In genomic region chr2:191670076-191670475, GRCh38 we compare ENCODE assay signal across 1 cellular context.
TF ChIP-seq lines count a peak whose summit lies in the region.

No MANE protein-coding gene starts in this region.

TF ChIP-seq in GM12878, 131 proteins besides CTCF, POLR2A, EP300 and RAD21 (continued from another document):
- no peak for TF ChIP-seq TCF12 (IDR thresholded peaks at IDR 0.05; ENCODE audit: low read depth, low read length)
- no peak for TF ChIP-seq HCFC1 (IDR thresholded peaks at IDR 0.05; ENCODE audit: low read length)
- TF ChIP-seq NFXL1 (IDR thresholded peaks at IDR 0.05; ENCODE audit: borderline replicate concordance), result no peak
- TF ChIP-seq POLR2AphosphoS2 (IDR thresholded peaks at IDR 0.05; ENCODE audit: low read depth, low read length), result no peak
- TF ChIP-seq ZNF622 (IDR thresholded peaks at IDR 0.05), result no peak
- 0 out of 4 replicates have a peak, but pooled peaks have one; percentile 12 to 15 for TF ChIP-seq IKZF2 (IDR thresholded peaks at IDR 0.05)
- TF ChIP-seq, protein P1, sequence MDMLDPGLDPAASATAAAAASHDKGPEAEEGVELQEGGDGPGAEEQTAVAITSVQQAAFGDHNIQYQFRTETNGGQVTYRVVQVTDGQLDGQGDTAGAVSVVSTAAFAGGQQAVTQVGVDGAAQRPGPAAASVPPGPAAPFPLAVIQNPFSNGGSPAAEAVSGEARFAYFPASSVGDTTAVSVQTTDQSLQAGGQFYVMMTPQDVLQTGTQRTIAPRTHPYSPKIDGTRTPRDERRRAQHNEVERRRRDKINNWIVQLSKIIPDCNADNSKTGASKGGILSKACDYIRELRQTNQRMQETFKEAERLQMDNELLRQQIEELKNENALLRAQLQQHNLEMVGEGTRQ (IDR thresholded peaks at IDR 0.05; ENCODE audit: borderline replicate concordance, low read depth, low read length), result no peak
- peak in 1 of 2 experiments; percentile 26; a peak in 1 of 4 replicates for TF ChIP-seq ETV6 (conservative IDR thresholded peaks at IDR 0.05 in 1 of 2, IDR thresholded peaks at IDR 0.05 in 1 of 2; ENCODE audit: borderline replicate concordance in 1 of 2, low read depth in 1 of 2)
- TF ChIP-seq, protein P2, sequence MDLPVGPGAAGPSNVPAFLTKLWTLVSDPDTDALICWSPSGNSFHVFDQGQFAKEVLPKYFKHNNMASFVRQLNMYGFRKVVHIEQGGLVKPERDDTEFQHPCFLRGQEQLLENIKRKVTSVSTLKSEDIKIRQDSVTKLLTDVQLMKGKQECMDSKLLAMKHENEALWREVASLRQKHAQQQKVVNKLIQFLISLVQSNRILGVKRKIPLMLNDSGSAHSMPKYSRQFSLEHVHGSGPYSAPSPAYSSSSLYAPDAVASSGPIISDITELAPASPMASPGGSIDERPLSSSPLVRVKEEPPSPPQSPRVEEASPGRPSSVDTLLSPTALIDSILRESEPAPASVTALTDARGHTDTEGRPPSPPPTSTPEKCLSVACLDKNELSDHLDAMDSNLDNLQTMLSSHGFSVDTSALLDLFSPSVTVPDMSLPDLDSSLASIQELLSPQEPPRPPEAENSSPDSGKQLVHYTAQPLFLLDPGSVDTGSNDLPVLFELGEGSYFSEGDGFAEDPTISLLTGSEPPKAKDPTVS (IDR thresholded peaks at IDR 0.05; ENCODE audit: low read depth, low read length), result no peak
- TF ChIP-seq EED (IDR thresholded peaks at IDR 0.05; ENCODE audit: low read depth), result peak; percentile 64
- TF ChIP-seq POU2F2 (IDR thresholded peaks at IDR 0.05; ENCODE audit: borderline replicate concordance, low read depth, low read length), result no peak
- TF ChIP-seq ZNF274 (IDR thresholded peaks at IDR 0.05; ENCODE audit: insufficient read depth, insufficient read length), result no peak
- TF ChIP-seq NR2C2 (IDR thresholded peaks at IDR 0.05; ENCODE audit: borderline replicate concordance, control insufficient read depth, insufficient read length, low read depth), result no peak
- no peak for TF ChIP-seq FOS (IDR thresholded peaks at IDR 0.05; ENCODE audit: borderline replicate concordance, extremely low read depth, insufficient read length)
- TF ChIP-seq KAT2A (conservative IDR thresholded peaks at IDR 0.05; ENCODE audit: control insufficient read depth, low read depth, low read length), result no peak
- peak; percentile 45; the same call in 1 of the 2 replicates for TF ChIP-seq PAX5 (IDR thresholded peaks at IDR 0.05; ENCODE audit: borderline replicate concordance, low read depth, low read length)
- TF ChIP-seq KLF5 (IDR thresholded peaks at IDR 0.05; ENCODE audit: partially characterized antibody), result no peak
- peak; percentile 79 for TF ChIP-seq JUNB (IDR thresholded peaks at IDR 0.05)
- no peak for TF ChIP-seq ZBTB11 (CRISPR knock-in tag; IDR thresholded peaks at IDR 0.05)
- TF ChIP-seq, protein P3, sequence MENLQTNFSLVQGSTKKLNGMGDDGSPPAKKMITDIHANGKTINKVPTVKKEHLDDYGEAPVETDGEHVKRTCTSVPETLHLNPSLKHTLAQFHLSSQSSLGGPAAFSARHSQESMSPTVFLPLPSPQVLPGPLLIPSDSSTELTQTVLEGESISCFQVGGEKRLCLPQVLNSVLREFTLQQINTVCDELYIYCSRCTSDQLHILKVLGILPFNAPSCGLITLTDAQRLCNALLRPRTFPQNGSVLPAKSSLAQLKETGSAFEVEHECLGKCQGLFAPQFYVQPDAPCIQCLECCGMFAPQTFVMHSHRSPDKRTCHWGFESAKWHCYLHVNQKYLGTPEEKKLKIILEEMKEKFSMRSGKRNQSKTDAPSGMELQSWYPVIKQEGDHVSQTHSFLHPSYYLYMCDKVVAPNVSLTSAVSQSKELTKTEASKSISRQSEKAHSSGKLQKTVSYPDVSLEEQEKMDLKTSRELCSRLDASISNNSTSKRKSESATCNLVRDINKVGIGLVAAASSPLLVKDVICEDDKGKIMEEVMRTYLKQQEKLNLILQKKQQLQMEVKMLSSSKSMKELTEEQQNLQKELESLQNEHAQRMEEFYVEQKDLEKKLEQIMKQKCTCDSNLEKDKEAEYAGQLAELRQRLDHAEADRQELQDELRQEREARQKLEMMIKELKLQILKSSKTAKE (IDR thresholded peaks at IDR 0.05; ENCODE audit: low read depth, poor library complexity, severe bottlenecking), result no peak
- no peak for TF ChIP-seq CREB1 (IDR thresholded peaks at IDR 0.05; ENCODE audit: low read depth)
- TF ChIP-seq, protein P4, sequence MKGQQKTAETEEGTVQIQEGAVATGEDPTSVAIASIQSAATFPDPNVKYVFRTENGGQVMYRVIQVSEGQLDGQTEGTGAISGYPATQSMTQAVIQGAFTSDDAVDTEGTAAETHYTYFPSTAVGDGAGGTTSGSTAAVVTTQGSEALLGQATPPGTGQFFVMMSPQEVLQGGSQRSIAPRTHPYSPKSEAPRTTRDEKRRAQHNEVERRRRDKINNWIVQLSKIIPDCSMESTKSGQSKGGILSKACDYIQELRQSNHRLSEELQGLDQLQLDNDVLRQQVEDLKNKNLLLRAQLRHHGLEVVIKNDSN (IDR thresholded peaks at IDR 0.05; ENCODE audit: borderline replicate concordance, extremely low read length, insufficient read depth, low read depth, low read length), result no peak
- TF ChIP-seq SRF (IDR thresholded peaks at IDR 0.05; ENCODE audit: low read depth in 2 of 2, low read length in 2 of 2), result no peak
